22 cellular contexts compared by ENCODE assay signal in the genomic region with DNA sequence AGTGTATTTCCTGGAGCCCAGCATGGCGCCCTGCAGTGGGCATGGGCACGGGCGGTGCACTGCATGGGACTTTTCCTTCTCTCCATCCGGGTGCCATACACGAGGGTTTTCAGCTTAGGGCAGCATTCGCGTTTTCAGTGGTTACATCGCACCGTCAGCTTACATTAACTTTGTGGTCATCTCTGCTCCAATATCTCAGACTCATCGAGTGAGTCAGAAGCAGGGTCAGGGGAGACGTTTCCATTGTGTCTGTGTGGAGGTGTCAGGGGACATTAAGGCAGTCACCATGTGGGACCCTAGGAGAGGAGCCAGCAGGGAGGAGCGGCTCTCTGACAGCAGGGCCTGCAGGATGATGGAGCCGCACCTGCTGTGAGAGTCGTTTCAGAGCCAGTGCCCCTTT.
"Had no signal": no experiment of that assay in that cellular context is flagged by ENCODE, and none has a peak within 500 bp of the region (broad histone marks: within the 10 kb centered on the region; RNA-seq: fewer than 3 reads in every experiment).

No MANE protein-coding gene starts in this region.

- H3K36me3 Mint-ChIP-seq: immature natural killer cell, mesothelial cell of epicardium had no signal

- H3K9me3 ChIP-seq: esophagus muscularis mucosa, gastroesophageal sphincter, heart left ventricle, lower lobe of right lung, mucosa of descending colon had no signal

- H3K4me3 Mint-ChIP-seq: immature natural killer cell, mesothelial cell of epicardium had no signal

- H3K4me1 ChIP-seq: esophagus muscularis mucosa, foreskin keratinocyte, gastroesophageal sphincter, heart left ventricle, lower lobe of right lung had no signal

- ATAC-seq: foreskin keratinocyte, gastroesophageal sphincter, heart left ventricle, left colon, left lobe of liver, left ventricle myocardium superior, mucosa of descending colon had no signal

- H3K4me1 Mint-ChIP-seq: immature natural killer cell had no signal

- H3K36me3 ChIP-seq: esophagus muscularis mucosa, gastroesophageal sphincter, heart left ventricle, lower lobe of right lung had no signal

- H3K27me3 ChIP-seq: esophagus muscularis mucosa, foreskin keratinocyte, heart left ventricle, hepatocyte had no signal

- H3K27ac ChIP-seq: coronary artery, esophagus muscularis mucosa, foreskin keratinocyte, gastroesophageal sphincter, hepatocyte, lower lobe of right lung had no signal

- H3K27ac Mint-ChIP-seq: mesothelial cell of epicardium had no signal

- H3K9me3 Mint-ChIP-seq: immature natural killer cell, mesothelial cell of epicardium had no signal

- H3K4me3 ChIP-seq: coronary artery, dorsolateral prefrontal cortex, esophagus muscularis mucosa, gastroesophageal sphincter, heart left ventricle, hepatocyte, lower lobe of right lung, mucosa of descending colon had no signal

- DNase-seq: dermis blood vessel endothelial cell; dorsolateral prefrontal cortex; effector CD4-positive, alpha-beta T cell; effector memory CD4-positive, alpha-beta T cell; foreskin keratinocyte; heart left ventricle; hypothalamus; immature natural killer cell; islet precursor cell; kidney; kidney glomerular epithelial cell; left colon; left ventricle myocardium superior; lower lobe of right lung; mesenchymal stem cell; mucosa of descending colon had no signal
